Comparison of ENCODE assay signal across 30 cellular contexts in the genomic region with DNA sequence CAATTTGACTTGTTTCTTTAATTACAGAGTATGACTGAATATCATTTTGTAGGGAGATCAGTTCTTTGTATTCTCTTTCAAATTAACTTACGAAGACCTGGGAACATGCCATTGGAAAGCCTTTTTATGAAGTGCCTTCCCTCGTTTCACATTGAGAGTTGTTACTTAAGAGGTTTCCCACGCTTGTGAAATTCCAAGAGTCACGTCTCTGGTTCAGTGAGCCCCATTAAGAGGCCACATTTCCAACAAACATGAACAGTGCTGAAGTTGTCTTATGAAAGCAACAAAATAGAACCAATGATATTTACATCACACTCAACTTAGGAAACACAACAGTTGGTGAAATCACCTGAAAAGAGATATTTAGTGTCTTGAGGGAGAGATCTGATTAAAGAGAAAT.
"Had no signal": no experiment of that assay in that cellular context is flagged by ENCODE, and none has a peak within 500 bp of the region (broad histone marks: within the 10 kb centered on the region; RNA-seq: fewer than 3 reads in every experiment).

No MANE protein-coding gene starts in this region.

- H3K36me3 Mint-ChIP-seq: activated CD4-positive, alpha-beta memory T cell treated with anti-CD3 and anti-CD28 coated beads for 36 hours; activated CD8-positive, alpha-beta memory T cell treated with anti-CD3 and anti-CD28 coated beads, Interleukin-2, amount 10 ng/mL, durations not matched to agents 7 days and 5 days; activated naive CD8-positive, alpha-beta T cell had no signal

- H3K27me3 Mint-ChIP-seq: activated CD4-positive, alpha-beta memory T cell treated with anti-CD3 and anti-CD28 coated beads for 36 hours; activated CD4-positive, alpha-beta T cell treated with anti-CD3 and anti-CD28 coated beads for 36 hours; activated CD4-positive, alpha-beta T cell treated with anti-CD3 and anti-CD28 coated beads, Interleukin-2, amount 10 ng/mL, durations not matched to agents 24 days and 14 days; activated CD8-positive, alpha-beta memory T cell treated with anti-CD3 and anti-CD28 coated beads, Interleukin-2, amount 10 ng/mL, durations not matched to agents 7 days and 5 days; activated T-cell treated with anti-CD3 and anti-CD28 coated beads, Interleukin-2, amount 50 U/mL, for 24 hours; activated T-helper 17 cell treated with anti-CD3 and anti-CD28 coated beads, Interleukin-2, amount 50 U/mL, for 72 hours; effector memory CD8-positive, alpha-beta T cell had no signal

- H3K4me3 Mint-ChIP-seq: activated CD4-positive, alpha-beta memory T cell treated with anti-CD3 and anti-CD28 coated beads for 36 hours; activated CD4-positive, alpha-beta T cell treated with anti-CD3 and anti-CD28 coated beads for 36 hours; activated CD4-positive, alpha-beta T cell treated with anti-CD3 and anti-CD28 coated beads, Interleukin-2, amount 10 ng/mL, durations not matched to agents 24 days and 14 days; activated CD8-positive, alpha-beta memory T cell treated with anti-CD3 and anti-CD28 coated beads, Interleukin-2, amount 10 ng/mL, durations not matched to agents 7 days and 5 days; activated CD8-positive, alpha-beta T cell treated with anti-CD3 and anti-CD28 coated beads, Interleukin-2, amount 10 ng/mL, durations not matched to agents 7 days and 5 days; activated naive CD8-positive, alpha-beta T cell; activated T-cell treated with anti-CD3 and anti-CD28 coated beads, Interleukin-2, amount 50 U/mL, for 24 hours; activated T-cell treated with anti-CD3 and anti-CD28 coated beads, Interleukin-2, amount 50 U/mL, for 72 hours; activated T-helper 17 cell treated with anti-CD3 and anti-CD28 coated beads, Interleukin-2, amount 50 U/mL, for 72 hours; effector memory CD8-positive, alpha-beta T cell had no signal

- H3K4me1 Mint-ChIP-seq: activated CD4-positive, alpha-beta T cell treated with anti-CD3 and anti-CD28 coated beads for 36 hours; activated CD4-positive, alpha-beta T cell treated with anti-CD3 and anti-CD28 coated beads, Interleukin-2, amount 10 ng/mL, durations not matched to agents 24 days and 14 days; activated CD8-positive, alpha-beta memory T cell treated with anti-CD3 and anti-CD28 coated beads, Interleukin-2, amount 10 ng/mL, durations not matched to agents 7 days and 5 days; activated T-helper 17 cell treated with anti-CD3 and anti-CD28 coated beads, Interleukin-2, amount 50 U/mL, for 72 hours had no signal

- FAIRE-seq: colon had no signal

- H3K27ac Mint-ChIP-seq: activated CD4-positive, alpha-beta memory T cell treated with anti-CD3 and anti-CD28 coated beads for 36 hours; activated CD4-positive, alpha-beta T cell treated with anti-CD3 and anti-CD28 coated beads for 36 hours; activated CD4-positive, alpha-beta T cell treated with anti-CD3 and anti-CD28 coated beads, Interleukin-2, amount 10 ng/mL, durations not matched to agents 24 days and 14 days; activated CD8-positive, alpha-beta memory T cell treated with anti-CD3 and anti-CD28 coated beads, Interleukin-2, amount 10 ng/mL, durations not matched to agents 7 days and 5 days; activated CD8-positive, alpha-beta T cell treated with anti-CD3 and anti-CD28 coated beads, Interleukin-2, amount 10 ng/mL, durations not matched to agents 7 days and 5 days; activated naive CD8-positive, alpha-beta T cell; activated T-cell treated with anti-CD3 and anti-CD28 coated beads, Interleukin-2, amount 50 U/mL, for 24 hours; activated T-cell treated with anti-CD3 and anti-CD28 coated beads, Interleukin-2, amount 50 U/mL, for 72 hours; activated T-helper 17 cell treated with anti-CD3 and anti-CD28 coated beads, Interleukin-2, amount 50 U/mL, for 72 hours; effector memory CD8-positive, alpha-beta T cell had no signal

- DNase-seq: activated CD4-positive, alpha-beta memory T cell treated with anti-CD3 and anti-CD28 coated beads for 36 hours; activated CD4-positive, alpha-beta T cell treated with anti-CD3 and anti-CD28 coated beads for 36 hours; activated CD4-positive, alpha-beta T cell treated with anti-CD3 and anti-CD28 coated beads, Interleukin-2, amount 10 ng/mL, durations not matched to agents 24 days and 14 days; activated CD4-positive, CD25-positive, alpha-beta regulatory T cell; activated CD4-positive, CD25-positive, alpha-beta regulatory T cell treated with anti-CD3 and anti-CD28 coated beads, Interleukin-2, amount 50 U/mL, for 72 hours; activated CD8-positive, alpha-beta memory T cell treated with anti-CD3 and anti-CD28 coated beads, Interleukin-2, amount 10 ng/mL, durations not matched to agents 7 days and 5 days; activated CD8-positive, alpha-beta memory T cell treated with anti-CD3 and anti-CD28 coated beads, Interleukin-2, amount 50 U/mL, for 48 hours; activated CD8-positive, alpha-beta T cell treated with anti-CD3 and anti-CD28 coated beads, Interleukin-2, amount 10 ng/mL, durations not matched to agents 7 days and 5 days; activated effector memory CD4-positive, alpha-beta T cell treated with Interleukin-2 at 50 U/mL for 16 hours; activated gamma-delta T cell treated with Interleukin-2 at 50 U/mL for 16 hours; activated naive CD4-positive, alpha-beta T cell treated with anti-CD3 and anti-CD28 coated beads, Interleukin-2, amount 50 U/mL, for 16 hours; activated naive CD4-positive, alpha-beta T cell treated with Interleukin-2 at 50 U/mL for 16 hours; activated T-cell treated with anti-CD3 and anti-CD28 coated beads for 4 hours; activated T-cell treated with anti-CD3 and anti-CD28 coated beads, Interleukin-2, amount 50 U/mL, for 24 hours; activated T-cell treated with anti-CD3 and anti-CD28 coated beads, Interleukin-2, amount 50 U/mL, for 72 hours; amygdala; aorta; body of pancreas; caudate nucleus; cortex of kidney; dermis blood vessel endothelial cell; effector CD4-positive, alpha-beta T cell; effector memory CD8-positive, alpha-beta T cell; esophagus squamous epithelium; foreskin melanocyte; head of caudate nucleus; T-helper 2 cell had no signal
